In genomic region chr10:123135415-123136141, GRCh38 we compare ENCODE assay signal across 8 cellular contexts. TPM values are rescaled to one million over a fixed set of nuclear protein-coding genes. Genes with fewer than 3 reads are reported as not detected.
DNase-seq lines count a peak whose midpoint lies in the region; ATAC-seq and TF ChIP-seq lines count a peak whose summit lies in the region.

TSS of gene HMX3 (plus strand) at chr10:123135970. CDS start at chr10:123136051, 81 bp downstream.

- ATAC-seq in GM18867 (IDR thresholded peaks at IDR 0.05; ENCODE audit: unreplicated experiment) (no peak), foreskin keratinocyte (no peak)

- peaks cover 18% of the 10 kb centered on the region for H3K4me1 Mint-ChIP-seq in type B pancreatic cell (ENCODE audit: unreplicated experiment)

- H3K4me3 Mint-ChIP-seq in type B pancreatic cell = peak within 1 kb of the TSS; percentile 84

- no peak for TF ChIP-seq CTCF in GM10266 (IDR thresholded peaks at IDR 0.05; ENCODE audit: control insufficient read depth, insufficient read depth, low read depth, missing control alignments)
- no peak for TF ChIP-seq CTCF in type B pancreatic cell (conservative IDR thresholded peaks at IDR 0.05)
- TF ChIP-seq CTCF in foreskin keratinocyte (conservative IDR thresholded peaks at IDR 0.05) = no peak

- H3K27me3 Mint-ChIP-seq in type B pancreatic cell = peaks cover 86% of the 10 kb centered on the region

- H3K27ac ChIP-seq in foreskin keratinocyte = no peak within 1 kb of the TSS

- H3K9me3 Mint-ChIP-seq in type B pancreatic cell = no peaks in the 10 kb centered on the region

- DNase-seq in GM10266 (ENCODE audit: extremely low spot score) (peak; percentile 90), MV-4-11 (lab: John Stamatoyannopoulos, UW) (peak; percentile 68), iPS-NIHi11 (ENCODE audit: low spot score) (peak; percentile 62), type B pancreatic cell (ENCODE audit: extremely low spot score, unreplicated experiment) (no peak), AG08395 (ENCODE audit: low spot score) (no peak), foreskin keratinocyte (no peak)
- peak; percentile 78 for DNase-seq in activated CD8-positive, alpha-beta memory T cell treated with anti-CD3 and anti-CD28 coated beads for 24 hours

- H3K27ac Mint-ChIP-seq in type B pancreatic cell = no peak within 1 kb of the TSS

- H3K36me3 Mint-ChIP-seq in type B pancreatic cell = no peaks in the 10 kb centered on the region

- H3K4me1 ChIP-seq in foreskin keratinocyte = no peaks in the 10 kb centered on the region

- H3K27me3 ChIP-seq in foreskin keratinocyte = peaks cover 100% of the 10 kb centered on the region

RNA-seq across cellular contexts. Expression of gene HMX3, which starts in this region (rescaled TPM):
- total RNA-seq in type B pancreatic cell (ENCODE audit: low replicate concordance) (0.77 TPM in 1 of 2 replicates, not detected in the other), foreskin keratinocyte (not detected in 2 replicates)
- polyA plus RNA-seq in foreskin keratinocyte = not detected in 2 replicates

Comparison
In these comparisons a context has a peak if more than half of its experiments do, and no peak if none do; other contexts are left out.
1. DNase-seq: peak in GM10266 (single experiment), MV-4-11 (single experiment), activated CD8-positive, alpha-beta memory T cell treated with anti-CD3 and anti-CD28 coated beads for 24 hours (single experiment) and iPS-NIHi11 (single experiment); none in type B pancreatic cell (single experiment), AG08395 (single experiment) and foreskin keratinocyte (0 of 2).